ENCODE assay signal across 8 cellular contexts in the genomic region with DNA sequence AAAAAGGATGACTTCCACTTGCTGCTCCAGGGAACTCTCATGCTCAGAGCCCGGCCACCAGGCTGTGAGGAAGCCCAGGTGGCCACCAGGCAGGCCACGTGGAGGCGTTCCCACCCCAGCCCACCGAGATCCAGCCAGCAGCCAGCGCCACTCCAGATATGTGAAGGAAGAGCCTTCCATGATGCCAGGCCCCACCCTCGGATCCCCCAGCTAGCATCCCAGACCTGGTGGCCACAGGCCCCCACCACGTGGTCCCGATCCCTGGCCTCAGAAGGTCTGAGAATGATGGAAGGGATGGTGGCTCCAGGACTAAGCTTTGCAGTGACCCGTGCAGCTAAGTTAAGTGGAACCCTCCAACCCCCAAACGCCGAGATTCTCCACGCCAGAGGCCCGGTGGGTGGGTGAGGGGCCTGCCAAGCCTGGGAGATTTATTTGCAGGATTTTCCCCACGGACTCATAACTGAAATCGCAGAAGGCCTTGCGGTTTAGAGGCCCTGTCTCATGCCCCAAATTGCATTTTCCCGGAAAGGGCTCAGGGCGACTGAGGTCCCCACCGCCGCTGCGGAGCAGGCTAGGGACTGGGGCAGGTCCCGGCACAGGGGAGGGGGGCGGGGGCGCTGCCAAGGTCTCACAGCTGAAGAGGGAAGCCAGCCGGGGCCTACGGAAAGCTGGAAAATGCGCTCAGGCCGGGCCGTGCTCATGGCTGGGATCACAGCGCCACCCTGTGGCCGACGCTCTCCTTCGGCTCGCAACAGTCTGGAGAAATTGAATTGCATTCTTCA. TPM values are rescaled to one million over a fixed set of nuclear protein-coding genes. Genes with fewer than 3 reads are reported as not detected.
DNase-seq lines count a peak whose midpoint lies in the region; FAIRE-seq and TF ChIP-seq lines count a peak whose summit lies in the region.

No MANE protein-coding gene starts in this region.

- TF ChIP-seq CTCF in OCI-LY7 (conservative IDR thresholded peaks at IDR 0.05; ENCODE audit: low read length) (peak; percentile 89), type B pancreatic cell (conservative IDR thresholded peaks at IDR 0.05) (peak; percentile 98)

- no peaks in the 10 kb centered on the region for H4K20me1 ChIP-seq in OCI-LY7 (ENCODE audit: insufficient read depth, low read length)

- BruUV-seq in OCI-LY7 (replicated peaks; lab: Mats Ljungman, UMichigan): no TSS peak

- peaks cover 5% of the 10 kb centered on the region for H3K9me3 Mint-ChIP-seq in type B pancreatic cell

- peak; percentile 10 for DNase-seq in NK-92 treated with Interleukin-12 subunit alpha and Interleukin-12 subunit beta, amount 100 ng/mL, for 24 hours (lab: John Stamatoyannopoulos, UW)
- DNase-seq in NK-92 (lab: John Stamatoyannopoulos, UW; ENCODE audit: unreplicated experiment): no peak
- DNase-seq in HT1080 (ENCODE audit: low read depth): peak; percentile 60
- DNase-seq in OCI-LY7 (ENCODE audit: low spot score): peak; percentile 50
- DNase-seq in activated gamma-delta T cell treated with anti-CD3 and anti-CD28 coated beads, Interleukin-2, amount 50 U/mL, for 16 hours (ENCODE audit: low read depth): peak; percentile 9
- peak; percentile 57 to 85 for DNase-seq in frontal cortex (ENCODE audit: low spot score in 2 of 2)
- DNase-seq in nucleus accumbens (lab: John Stamatoyannopoulos, UW): peak in 49 of 56 donors; percentile 5 to 86 (median 49)
- DNase-seq in type B pancreatic cell (ENCODE audit: extremely low spot score, unreplicated experiment): peak; percentile 80

- H2AFZ ChIP-seq in OCI-LY7 (ENCODE audit: low read length): no peak overlapping the region

- no peaks in the 10 kb centered on the region for H3K4me1 ChIP-seq in OCI-LY7 (ENCODE audit: insufficient read depth, low read length, poor library complexity, severe bottlenecking)

- no peak overlapping the region for H3K27ac ChIP-seq in OCI-LY7 (ENCODE audit: low read depth, low read length, poor library complexity, severe bottlenecking)

- H3K4me3 Mint-ChIP-seq in type B pancreatic cell: peak overlapping the region; percentile 31

- no peaks in the 10 kb centered on the region for H3K36me3 Mint-ChIP-seq in type B pancreatic cell

- POLR2A ChIA-PET in OCI-LY7 (lab: Charles Lee): no interaction called here

- H3K9me3 ChIP-seq in OCI-LY7 (ENCODE audit: low read length): no peaks in the 10 kb centered on the region

- intact Hi-C loops in OCI-LY7 (cut with micrococcal nuclease; ENCODE audit: unreplicated experiment): loop anchor here (1.0 to 5.0 kb wide), 4 partner anchors 46 to 756 kb away; no protein-coding TSS in a partner anchor

- no peak for FAIRE-seq in frontal cortex (lab: Jason Lieb, UNC)

- peak overlapping the region; percentile 36 for H3K27ac Mint-ChIP-seq in type B pancreatic cell

- peaks cover 9% of the 10 kb centered on the region for H3K27me3 Mint-ChIP-seq in type B pancreatic cell

- H3K4me1 Mint-ChIP-seq in type B pancreatic cell (ENCODE audit: unreplicated experiment): peaks cover 10% of the 10 kb centered on the region

- no peaks in the 10 kb centered on the region for H3K36me3 ChIP-seq in OCI-LY7 (ENCODE audit: insufficient read depth, low read length)

- no peak overlapping the region for H3K4me3 ChIP-seq in OCI-LY7 (ENCODE audit: low read depth, low read length, poor library complexity, severe bottlenecking)

- H3K9me2 ChIP-seq in OCI-LY7 (ENCODE audit: insufficient read depth, low read length): no peaks in the 10 kb centered on the region

- no peaks in the 10 kb centered on the region for H3K79me2 ChIP-seq in OCI-LY7 (ENCODE audit: insufficient read depth, low read depth, low read length)

- CTCF ChIA-PET in OCI-LY7 (lab: Charles Lee; ENCODE audit: unreplicated experiment): interaction anchor here (1.4 kb wide), 1 partner anchor 134 kb away, joined by 7 read pairs; no protein-coding TSS in a partner anchor

- no peak overlapping the region for H3K4me2 ChIP-seq in OCI-LY7 (ENCODE audit: low read length)

RNA-seq across cellular contexts. Expression of a gene that starts 31.1 kb away (rescaled TPM):
- 0.60 and 1.0 TPM in 2 replicates for total RNA-seq in HT1080 (2014; rRNA removed; shearing (Covaris generic))
- polyA plus RNA-seq in HT1080 (2015; cell fraction: cytosol; rRNA removed): 1.4 and 1.7 TPM in 2 replicates
- 0.25 and 0.68 TPM in 2 replicates for polyA plus RNA-seq in HT1080 (2015; cell fraction: nucleus; rRNA removed)
- not detected in 2 replicates for total RNA-seq in OCI-LY7 (2014; rRNA removed; shearing (Covaris generic))
- total RNA-seq in OCI-LY7 (2022) (not detected in 2 replicates), frontal cortex (not detected), type B pancreatic cell (ENCODE audit: low replicate concordance) (not detected in 2 replicates)
